In genomic region chr10:6088721-6089333, GRCh38 we compare ENCODE assay signal across 1 cellular context.
TF ChIP-seq lines count a peak whose summit lies in the region.

TSS of gene RBM17 (plus strand) at chr10:6089034. CDS start at chr10:6097066, 8,032 bp downstream.

TF ChIP-seq in HepG2, 621 proteins besides CTCF, POLR2A, EP300 and RAD21 (continued from another document and continues in another):
- peak; percentile 38; the same call in 1 of the 2 replicates for TF ChIP-seq GMEB1 (CRISPR knock-in tag; IDR thresholded peaks at IDR 0.05; ENCODE audit: borderline replicate concordance)
- TF ChIP-seq SRY (CRISPR knock-in tag; IDR thresholded peaks at IDR 0.05) = peak; percentile 73; the same call in 1 of the 2 replicates
- TF ChIP-seq ISX (CRISPR knock-in tag; conservative IDR thresholded peaks at IDR 0.05) = 0 out of 2 replicates have a peak, but pooled peaks have one; percentile 28
- TF ChIP-seq ZGPAT (CRISPR knock-in tag; IDR thresholded peaks at IDR 0.05) = peak; percentile 72; the same call in 1 of the 2 replicates
- TF ChIP-seq ZFX (CRISPR knock-in tag; IDR thresholded peaks at IDR 0.05; ENCODE audit: low read depth) = peak; percentile 85
- peak; percentile 74; the same call in 1 of the 2 replicates for TF ChIP-seq ATF6 (CRISPR knock-in tag; conservative IDR thresholded peaks at IDR 0.05)
- no peak for TF ChIP-seq GPBP1L1 (CRISPR knock-in tag; IDR thresholded peaks at IDR 0.05)
- TF ChIP-seq TARDBP (CRISPR knock-in tag; IDR thresholded peaks at IDR 0.05) = peak; percentile 77
- no peak for TF ChIP-seq MEF2D (CRISPR knock-in tag; IDR thresholded peaks at IDR 0.05)
- TF ChIP-seq HOXA3 (CRISPR knock-in tag; IDR thresholded peaks at IDR 0.05) = peak; percentile 73; the same call in 1 of the 2 replicates
- TF ChIP-seq BRF2 (CRISPR knock-in tag; IDR thresholded peaks at IDR 0.05) = peak; percentile 65
- TF ChIP-seq TOPORS (CRISPR knock-in tag; IDR thresholded peaks at IDR 0.05) = peak; percentile 88; the same call in 1 of the 2 replicates
- TF ChIP-seq UBTF (CRISPR knock-in tag; IDR thresholded peaks at IDR 0.05) = peak; percentile 97
- TF ChIP-seq PHF8 (CRISPR knock-in tag; IDR thresholded peaks at IDR 0.05) = peak; percentile 43
- peak; percentile 31 for TF ChIP-seq ZBTB2 (CRISPR knock-in tag; IDR thresholded peaks at IDR 0.05; ENCODE audit: low read depth)
- peak; percentile 68; the same call in 1 of the 2 replicates for TF ChIP-seq ZNF142 (CRISPR knock-in tag; IDR thresholded peaks at IDR 0.05)
- TF ChIP-seq TEF (CRISPR knock-in tag; IDR thresholded peaks at IDR 0.05) = 0 out of 2 replicates have a peak, but pooled peaks have one; percentile 41
- TF ChIP-seq KDM5B (CRISPR knock-in tag; IDR thresholded peaks at IDR 0.05; ENCODE audit: borderline replicate concordance) = peak; percentile 39; the same call in 1 of the 2 replicates
- TF ChIP-seq KDM3A (CRISPR knock-in tag; IDR thresholded peaks at IDR 0.05; ENCODE audit: low read depth) = peak; percentile 89
- TF ChIP-seq GTF3A (CRISPR knock-in tag; conservative IDR thresholded peaks at IDR 0.05) = no peak
- 0 out of 2 replicates have a peak, but pooled peaks have one; percentile 49 for TF ChIP-seq DNMT3B (CRISPR knock-in tag; conservative IDR thresholded peaks at IDR 0.05)
- no peak for TF ChIP-seq SOX6 (IDR thresholded peaks at IDR 0.05)
- TF ChIP-seq SOX6 (CRISPR knock-in tag; IDR thresholded peaks at IDR 0.05) = peak; percentile 29; the same call in 1 of the 2 replicates
- no peak for TF ChIP-seq ZNF572 (CRISPR knock-in tag; IDR thresholded peaks at IDR 0.05)
- no peak for TF ChIP-seq SNAPC4 (CRISPR knock-in tag; IDR thresholded peaks at IDR 0.05)
